8 cellular contexts compared by ENCODE assay signal in genomic region chr21:43864806-43865470, GRCh38. TPM values are rescaled to one million over a fixed set of nuclear protein-coding genes. Genes with fewer than 3 reads are reported as not detected.
DNase-seq lines count a peak whose midpoint lies in the region; ATAC-seq and TF ChIP-seq lines count a peak whose summit lies in the region.

Gene AGPAT3 (plus strand): TSS chr21:43865223. CDS start chr21:43959682, 94,459 bp downstream.

- H2AK5ac ChIP-seq in IMR-90 (ENCODE audit: low read depth, low read length): peak within 1 kb of the TSS; percentile 66; the same call in 1 of the 2 replicates

- peak within 1 kb of the TSS; percentile 77 to 91 (median 89) for H3K27ac Mint-ChIP-seq in naive thymus-derived CD4-positive, alpha-beta T cell

- DNase-seq in IMR-90 (no peak), esophagus muscularis mucosa (ENCODE audit: extremely low spot score) (no peak), upper lobe of left lung (peak in 1 of 2 donors; percentile 91)
- DNase-seq in activated CD8-positive, alpha-beta memory T cell treated with anti-CD3 and anti-CD28 coated beads, Interleukin-2, amount 50 U/mL, for 4 hours: peak; percentile 54
- DNase-seq in naive thymus-derived CD4-positive, alpha-beta T cell: peak; percentile 15 to 60 (median 38)

- H2BK120ac ChIP-seq in IMR-90 (ENCODE audit: low read depth, low read length): no peak within 1 kb of the TSS

- peak within 1 kb of the TSS; percentile 87 for H3K23ac ChIP-seq in IMR-90 (ENCODE audit: low read depth, low read length)

- H3K9ac ChIP-seq in IMR-90 (ENCODE audit: low read depth, low read length): peak within 1 kb of the TSS; percentile 90

- H3K9me3 ChIP-seq in IMR-90 (ENCODE audit: control insufficient read depth, insufficient read depth, low read length): no peaks in the 10 kb centered on the region
- no peaks in the 10 kb centered on the region for H3K9me3 ChIP-seq in esophagus muscularis mucosa
- H3K9me3 ChIP-seq in naive thymus-derived CD4-positive, alpha-beta T cell (ENCODE audit: control insufficient read depth in 2 of 3, low read length in 3 of 3): no peaks in the 10 kb centered on the region
- no peaks in the 10 kb centered on the region for H3K9me3 ChIP-seq in upper lobe of left lung

- no peaks in the 10 kb centered on the region for H3K27me3 ChIP-seq in IMR-90 (ENCODE audit: control insufficient read depth, insufficient read depth, low read length)
- H3K27me3 ChIP-seq in esophagus muscularis mucosa: no peaks in the 10 kb centered on the region
- H3K27me3 ChIP-seq in naive thymus-derived CD4-positive, alpha-beta T cell (ENCODE audit: control insufficient read depth in 2 of 2, insufficient read depth in 2 of 2, low read length in 2 of 2): no peaks in the 10 kb centered on the region
- no peaks in the 10 kb centered on the region for H3K27me3 ChIP-seq in upper lobe of left lung

- 0% methylated on average over 22 of the region's 109 CpGs; no CpG with 5 or more reads in 1 of the 2 experiments for WGBS in IMR-90 (ENCODE audit: extremely low coverage in 2 of 2, insufficient read length in 1 of 2), 2 experiments
- WGBS in esophagus muscularis mucosa: no CpG with 5 or more reads among the region's 109 CpGs
- 0% methylated on average over 16 of the region's 109 CpGs; no CpG with 5 or more reads in 1 of the 2 donors for WGBS in upper lobe of left lung, 2 donors

- H3K14ac ChIP-seq in IMR-90 (replicated peaks; ENCODE audit: low read depth, low read length): peak within 1 kb of the TSS; percentile 71

- H3K27me3 Mint-ChIP-seq in naive thymus-derived CD4-positive, alpha-beta T cell: peaks cover 0 to 1% (median 0%) of the 10 kb centered on the region in 5 donors

- dilution Hi-C loops in IMR-90 (cut with HindIII; ENCODE audit: low sequenced_read_pairs, unreplicated experiment): no loop called here

- ATAC-seq in IMR-90 (ENCODE audit: low read depth) (peak; percentile 48), upper lobe of left lung (ENCODE audit: low FRiP score in 2 of 2) (peak in 1 of 2 donors; percentile 39), HG02763 (IDR thresholded peaks at IDR 0.05; ENCODE audit: unreplicated experiment) (no peak), GM21526 (IDR thresholded peaks at IDR 0.05; ENCODE audit: low FRiP score, unreplicated experiment) (no peak)
- ATAC-seq in naive thymus-derived CD4-positive, alpha-beta T cell: peak; percentile 43

- H3K27ac ChIP-seq in IMR-90 (ENCODE audit: insufficient read depth, low read length) (peak within 1 kb of the TSS; percentile 95), esophagus muscularis mucosa (replicated peaks in 1 of 4) (peak within 1 kb of the TSS; percentile 95 to 97 (median 96)), upper lobe of left lung (peak within 1 kb of the TSS; percentile 88 to 98 (median 92))
- peak within 1 kb of the TSS; percentile 72 for H3K27ac ChIP-seq in naive thymus-derived CD4-positive, alpha-beta T cell (ENCODE audit: low read depth, low read length)

- peak within 1 kb of the TSS; percentile 28; the same call in 1 of the 2 replicates for H3K56ac ChIP-seq in IMR-90 (ENCODE audit: extremely low read depth, insufficient read depth, low read length)

- BruUV-seq in IMR-90 (replicated peaks; lab: Mats Ljungman, UMichigan): no TSS peak

- peak within 1 kb of the TSS; percentile 47 to 73; a peak in 2 of 4 replicates for H4K8ac ChIP-seq in IMR-90 (ENCODE audit: low read depth in 2 of 2, low read length in 2 of 2)

- peak within 1 kb of the TSS; percentile 89 for H2AK9ac ChIP-seq in IMR-90 (replicated peaks; ENCODE audit: low read depth, low read length, poor library complexity)

- H3K4me3 ChIP-seq in GM08714 (ENCODE audit: low read length) (peak within 1 kb of the TSS; percentile 76), IMR-90 (ENCODE audit: insufficient read depth, low read depth, low read length) (peak within 1 kb of the TSS; percentile 90), esophagus muscularis mucosa (peak within 1 kb of the TSS; percentile 92 to 97 (median 96)), upper lobe of left lung (peak within 1 kb of the TSS; percentile 74 to 94 (median 90))
- peak within 1 kb of the TSS; percentile 62 for H3K4me3 ChIP-seq in naive thymus-derived CD4-positive, alpha-beta T cell (ENCODE audit: low read length)

- H2BK15ac ChIP-seq in IMR-90 (ENCODE audit: low read depth, low read length): no peak within 1 kb of the TSS

- H4K5ac ChIP-seq in IMR-90 (ENCODE audit: low read depth, low read length): peak within 1 kb of the TSS; percentile 80; the same call in 1 of the 2 replicates

- peaks cover 17% of the 10 kb centered on the region for H3K4me1 ChIP-seq in IMR-90 (ENCODE audit: control insufficient read depth, insufficient read depth, low read length)
- peaks cover 23 to 56% (median 55%) of the 10 kb centered on the region in 4 donors for H3K4me1 ChIP-seq in esophagus muscularis mucosa
- peaks cover 17 to 18% of the 10 kb centered on the region in 2 donors for H3K4me1 ChIP-seq in naive thymus-derived CD4-positive, alpha-beta T cell (ENCODE audit: control insufficient read depth in 2 of 2, insufficient read depth in 2 of 2, low read length in 2 of 2)
- H3K4me1 ChIP-seq in upper lobe of left lung: peaks cover 25 to 41% (median 35%) of the 10 kb centered on the region in 4 donors

- H4K20me1 ChIP-seq in IMR-90 (ENCODE audit: insufficient read depth, low read length): peaks cover 32% of the 10 kb centered on the region

- peak within 1 kb of the TSS; percentile 87 for H3K4ac ChIP-seq in IMR-90 (ENCODE audit: low read depth, low read length)

- peak within 1 kb of the TSS; percentile 82 for H2BK5ac ChIP-seq in IMR-90 (ENCODE audit: low read depth, low read length, poor library complexity, severe bottlenecking)

- no peak within 1 kb of the TSS for H2BK20ac ChIP-seq in IMR-90 (ENCODE audit: low read depth, low read length)

- H3K9me3 Mint-ChIP-seq in naive thymus-derived CD4-positive, alpha-beta T cell: no peaks in the 10 kb centered on the region

- peaks cover 10% of the 10 kb centered on the region; the same call in 1 of the 2 replicates for H3K36me3 ChIP-seq in IMR-90 (ENCODE audit: control insufficient read depth, insufficient read depth, low read length)
- peaks cover 0 to 4% (median 0%) of the 10 kb centered on the region in 4 donors for H3K36me3 ChIP-seq in esophagus muscularis mucosa
- peaks cover 0 to 17% (median 0%) of the 10 kb centered on the region in 3 experiments for H3K36me3 ChIP-seq in naive thymus-derived CD4-positive, alpha-beta T cell (ENCODE audit: control insufficient read depth in 2 of 3, insufficient read depth in 3 of 3, low read length in 3 of 3)
- H3K36me3 ChIP-seq in upper lobe of left lung: peaks cover 0 to 8% (median 0%) of the 10 kb centered on the region in 4 donors

- peaks cover 0 to 14% (median 5%) of the 10 kb centered on the region in 5 donors for H3K36me3 Mint-ChIP-seq in naive thymus-derived CD4-positive, alpha-beta T cell

- no peak for TF ChIP-seq EP300 in esophagus muscularis mucosa (IDR thresholded peaks at IDR 0.05)
- TF ChIP-seq EP300 in upper lobe of left lung (IDR thresholded peaks at IDR 0.05): no peak

- in situ Hi-C loops in IMR-90 (cut with MboI; ENCODE audit: low sequenced_read_pairs): no loop called here

- POLR2A ChIA-PET in IMR-90 (lab: Charles Lee; ENCODE audit: unreplicated experiment): no interaction called here
- POLR2A ChIA-PET in naive thymus-derived CD4-positive, alpha-beta T cell (lab: Charles Lee): interaction anchor here (1.5 to 1.8 kb wide), 3 partner anchors 22 to 57 kb away, joined by 4 to 9 read pairs (median 8); no protein-coding TSS in a partner anchor

- no peak for TF ChIP-seq RAD21 in IMR-90 (IDR thresholded peaks at IDR 0.05; ENCODE audit: low read length)

- peak within 1 kb of the TSS; percentile 60; the same call in 1 of the 2 replicates for H3K18ac ChIP-seq in IMR-90 (ENCODE audit: low read depth, low read length)

- H3K79me1 ChIP-seq in IMR-90 (ENCODE audit: low read depth in 1 of 2, low read length in 2 of 2): peaks cover 17 to 38% of the 10 kb centered on the region in 2 experiments

- CTCF ChIA-PET in IMR-90 (lab: Yijun Ruan, JAX): no interaction called here
- CTCF ChIA-PET in naive thymus-derived CD4-positive, alpha-beta T cell (lab: Charles Lee): interaction anchor here (0.7 to 1.3 kb wide), 2 partner anchors 75 to 81 kb away, joined by 3 read pairs; no protein-coding TSS in a partner anchor

- TF ChIP-seq CTCF in IMR-90 (conservative IDR thresholded peaks at IDR 0.05; ENCODE audit: low read depth, low read length): no peak
- TF ChIP-seq CTCF in esophagus muscularis mucosa (IDR thresholded peaks at IDR 0.05): no peak
- TF ChIP-seq CTCF in upper lobe of left lung (IDR thresholded peaks at IDR 0.05): no peak

- H3K4me1 Mint-ChIP-seq in naive thymus-derived CD4-positive, alpha-beta T cell: peaks cover 26 to 40% (median 35%) of the 10 kb centered on the region in 7 donors

- H3K9me1 ChIP-seq in IMR-90 (ENCODE audit: insufficient read depth, low read length): peaks cover 22% of the 10 kb centered on the region

- TF ChIP-seq POLR2A in IMR-90 (IDR thresholded peaks at IDR 0.05; ENCODE audit: low read depth, low read length): no peak
- no peak for TF ChIP-seq POLR2A in esophagus muscularis mucosa (IDR thresholded peaks at IDR 0.05; ENCODE audit: low read depth)
- TF ChIP-seq POLR2A in upper lobe of left lung (IDR thresholded peaks at IDR 0.05): no peak

- peak within 1 kb of the TSS; percentile 79 to 89 (median 85) for H3K4me3 Mint-ChIP-seq in naive thymus-derived CD4-positive, alpha-beta T cell

- intact Hi-C loops in IMR-90 (cut with micrococcal nuclease): no loop called here
- intact Hi-C loops in esophagus muscularis mucosa (cut with DNase I): loop anchor here (5.0 kb wide), 1 partner anchor 72 kb away; no protein-coding TSS in a partner anchor
- intact Hi-C loops in naive thymus-derived CD4-positive, alpha-beta T cell (cut with micrococcal nuclease): loop anchor here (1.0 to 10.0 kb wide), 7 partner anchors 10 to 1060 kb away; partner anchors contain the start of genes CSTB (in 1 of the 2), ITGB2 (in 1 of the 2), PKNOX1 (in 1 of the 2) and RRP1 (in 1 of the 2)

- no peak within 1 kb of the TSS for H4K91ac ChIP-seq in IMR-90 (ENCODE audit: insufficient read depth, low read depth, low read length)

- peak within 1 kb of the TSS; percentile 91 for H3K4me2 ChIP-seq in IMR-90 (ENCODE audit: low read depth, low read length)

- H2AFZ ChIP-seq in IMR-90 (replicated peaks; ENCODE audit: low read length, poor library complexity): peak within 1 kb of the TSS; percentile 95

RNA-seq across cellular contexts. Expression of gene AGPAT3, which starts in this region (rescaled TPM):
- total RNA-seq in IMR-90 (2012; rRNA removed) (24.2 and 27.1 TPM in 2 replicates), esophagus muscularis mucosa (10 to 100 TPM; 28.0 to 36.5 (median 32.2) TPM), upper lobe of left lung (100 to 1,000 TPM in 1 of 6 donors, 10 to 100 TPM in 5; 55.0 to 102 (median 70.0) TPM)
- 36.2 and 38.7 TPM in 2 replicates for polyA plus RNA-seq in IMR-90 (2012; rRNA removed)
- polyA plus RNA-seq in IMR-90 (2012; cell fraction: cytosol; rRNA removed): 32.1 and 32.6 TPM in 2 replicates
- polyA plus RNA-seq in IMR-90 (2012; cell fraction: nucleus; rRNA removed; ENCODE audit: low replicate concordance): 48.7 and 55.4 TPM in 2 replicates
- 100 to 1,000 TPM in 1 of 5 experiments, 10 to 100 TPM in 4; 58.4 to 121 (median 69.0) TPM for total RNA-seq in naive thymus-derived CD4-positive, alpha-beta T cell
- polyA plus RNA-seq in naive thymus-derived CD4-positive, alpha-beta T cell: 10 to 100 TPM; 11.4 to 16.1 TPM

Comparison
In these comparisons a context has a peak if more than half of its experiments do, and no peak if none do; other contexts are left out.
1. ATAC-seq: peak in IMR-90 (single experiment) and naive thymus-derived CD4-positive, alpha-beta T cell (single experiment); none in HG02763 (single experiment) and GM21526 (single experiment).
2. DNase-seq: peak in activated CD8-positive, alpha-beta memory T cell treated with anti-CD3 and anti-CD28 coated beads, Interleukin-2, amount 50 U/mL, for 4 hours (single experiment) and naive thymus-derived CD4-positive, alpha-beta T cell (9 of 9); none in IMR-90 (single experiment) and esophagus muscularis mucosa (single experiment).
3. Peak in every context shown above with its lines, with median percentiles within 50 percentile points of each other: H3K4me3 ChIP-seq and H3K27ac ChIP-seq.